ENCODE assay signal across 22 cellular contexts in the genomic region with DNA sequence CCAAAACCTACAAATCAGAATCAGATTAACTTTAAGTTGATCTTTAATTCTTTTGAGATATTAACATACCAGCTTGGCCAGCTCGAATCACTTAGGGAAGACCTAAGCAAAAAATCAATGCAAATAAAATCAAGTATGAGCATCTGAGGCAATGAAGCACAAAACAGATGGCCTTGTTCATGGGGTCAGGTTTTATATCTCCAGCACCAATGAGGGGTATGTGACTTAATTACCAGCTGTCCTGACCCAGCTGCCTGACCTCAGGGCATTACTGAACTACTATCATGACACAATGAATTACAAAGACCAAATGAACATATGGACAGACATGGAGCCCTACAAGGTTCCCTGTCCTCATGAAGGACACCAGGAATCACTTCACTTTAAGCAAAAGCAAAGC.
A peak's percentile ranks its signal among the peaks of the same experiment; 100 is the strongest.
DNase-seq lines count a peak whose midpoint lies in the region; ATAC-seq and TF ChIP-seq lines count a peak whose summit lies in the region.
"Had no signal": no experiment of that assay in that cellular context is flagged by ENCODE, and none has a peak within 500 bp of the region (broad histone marks: within the 10 kb centered on the region; RNA-seq: fewer than 3 reads in every experiment).

No MANE protein-coding gene starts in this region.

- no peaks in the 10 kb centered on the region for H3K4me1 ChIP-seq in smooth muscle cell (ENCODE audit: low read depth)

- peaks cover 10% of the 10 kb centered on the region for H3K9me3 Mint-ChIP-seq in glutamatergic neuron (ENCODE audit: unreplicated experiment)
- H3K9me3 Mint-ChIP-seq: activated naive CD4-positive, alpha-beta T cell treated with anti-CD3 and anti-CD28 coated beads for 36 hours; activated T-cell treated with anti-CD3 and anti-CD28 coated beads, Interleukin-2, amount 50 U/mL, for 24 hours; stimulated activated naive B cell treated with anti-CD40 and anti-IgM and Interleukin-4, amounts not matched to agents 10 μg/mL and 1 μg/mL and 100 μg/mL, for 72 hours had no signal

- H3K4me1 Mint-ChIP-seq in glutamatergic neuron (ENCODE audit: low read depth, unreplicated experiment): peaks cover 37% of the 10 kb centered on the region

- WGBS in smooth muscle cell (ENCODE audit: low lambda C conversion rate): 97% methylated on average over 1 of the region's 1 CpG

- DNase-seq in NCI-H1694 treated with DMSO at 0.1 percent for 48 hours (lab: John Stamatoyannopoulos, UW) (peak; percentile 8), NCI-H1694 (lab: John Stamatoyannopoulos, UW) (no peak), SK-N-DZ (ENCODE audit: low spot score) (peak; percentile 99), glutamatergic neuron (peak; percentile 68), smooth muscle cell (lab: John Stamatoyannopoulos, UW; ENCODE audit: unreplicated experiment) (no peak), Kasumi-1 (lab: John Stamatoyannopoulos, UW) (no peak)
- DNase-seq: 8988T; activated CD8-positive, alpha-beta memory T cell treated with anti-CD3 and anti-CD28 coated beads for 24 hours; activated naive CD4-positive, alpha-beta T cell treated with anti-CD3 and anti-CD28 coated beads for 36 hours; activated T-cell treated with anti-CD3 and anti-CD28 coated beads, Interleukin-2, amount 50 U/mL, for 24 hours; AML-193; amniotic stem cell; cortex of kidney; endodermal cell; lower lobe of right lung; NCI-H1105; nucleus accumbens; stimulated activated CD4-positive, alpha-beta T cell treated with anti-CD3 and anti-CD28 coated beads, Interleukin-2, amount 100 ng/mL, for 48 hours; stimulated activated naive B cell treated with anti-CD40 and anti-IgM and Interleukin-4, amounts not matched to agents 10 μg/mL and 1 μg/mL and 100 μg/mL, for 72 hours had no signal

- peak overlapping the region; percentile 35 for H3K4me3 Mint-ChIP-seq in glutamatergic neuron (ENCODE audit: unreplicated experiment)
- H3K4me3 Mint-ChIP-seq: activated naive CD4-positive, alpha-beta T cell treated with anti-CD3 and anti-CD28 coated beads for 36 hours; activated T-cell treated with anti-CD3 and anti-CD28 coated beads, Interleukin-2, amount 50 U/mL, for 24 hours; endodermal cell; stimulated activated naive B cell treated with anti-CD40 and anti-IgM and Interleukin-4, amounts not matched to agents 10 μg/mL and 1 μg/mL and 100 μg/mL, for 72 hours had no signal

- no peak overlapping the region for H3K4me3 ChIP-seq in smooth muscle cell
- H3K4me3 ChIP-seq: lower lobe of right lung, thoracic aorta had no signal

- no peaks in the 10 kb centered on the region for H3F3A ChIP-seq in smooth muscle cell (ENCODE audit: low read depth)

- no peaks in the 10 kb centered on the region for H4K20me1 ChIP-seq in smooth muscle cell (ENCODE audit: low read depth)

- no peak overlapping the region for H3K9ac ChIP-seq in smooth muscle cell (ENCODE audit: low read depth)

- TF ChIP-seq CTCF in glutamatergic neuron (IDR thresholded peaks at IDR 0.05; ENCODE audit: partially characterized antibody, unreplicated experiment) (no peak), smooth muscle cell (IDR thresholded peaks at IDR 0.05; ENCODE audit: borderline replicate concordance, insufficient read depth, poor library complexity, severe bottlenecking) (no peak)

- H3K36me3 Mint-ChIP-seq in glutamatergic neuron (ENCODE audit: unreplicated experiment): no peaks in the 10 kb centered on the region
- H3K36me3 Mint-ChIP-seq: stimulated activated naive B cell treated with anti-CD40 and anti-IgM and Interleukin-4, amounts not matched to agents 10 μg/mL and 1 μg/mL and 100 μg/mL, for 72 hours had no signal

- H3K36me3 ChIP-seq in smooth muscle cell (ENCODE audit: low read depth): no peaks in the 10 kb centered on the region
- H3K36me3 ChIP-seq: thoracic aorta had no signal

- no peak overlapping the region for H2AFZ ChIP-seq in smooth muscle cell (ENCODE audit: low read depth)

- no peaks in the 10 kb centered on the region for H3K79me2 ChIP-seq in smooth muscle cell (ENCODE audit: low read depth)

- ATAC-seq in HG03460 (IDR thresholded peaks at IDR 0.05; ENCODE audit: unreplicated experiment) (no peak), HG03135 (IDR thresholded peaks at IDR 0.05; ENCODE audit: unreplicated experiment) (no peak)
- ATAC-seq: lower lobe of right lung; stimulated activated naive B cell treated with anti-CD40 and anti-IgM and Interleukin-4, amounts not matched to agents 10 μg/mL and 1 μg/mL and 100 μg/mL, for 72 hours had no signal

- H3K27ac Mint-ChIP-seq in glutamatergic neuron (ENCODE audit: unreplicated experiment): peak overlapping the region; percentile 91
- H3K27ac Mint-ChIP-seq: activated naive CD4-positive, alpha-beta T cell treated with anti-CD3 and anti-CD28 coated beads for 36 hours; activated T-cell treated with anti-CD3 and anti-CD28 coated beads, Interleukin-2, amount 50 U/mL, for 24 hours; stimulated activated naive B cell treated with anti-CD40 and anti-IgM and Interleukin-4, amounts not matched to agents 10 μg/mL and 1 μg/mL and 100 μg/mL, for 72 hours had no signal

- H3K27me3 Mint-ChIP-seq in glutamatergic neuron (ENCODE audit: unreplicated experiment): peaks cover 10% of the 10 kb centered on the region
- H3K27me3 Mint-ChIP-seq: activated T-cell treated with anti-CD3 and anti-CD28 coated beads, Interleukin-2, amount 50 U/mL, for 24 hours; stimulated activated naive B cell treated with anti-CD40 and anti-IgM and Interleukin-4, amounts not matched to agents 10 μg/mL and 1 μg/mL and 100 μg/mL, for 72 hours had no signal

- no peaks in the 10 kb centered on the region for H3K9me3 ChIP-seq in smooth muscle cell (replicated peaks; ENCODE audit: low read depth)
- H3K9me3 ChIP-seq: lower lobe of right lung, thoracic aorta had no signal

- no peak overlapping the region for H3K27ac ChIP-seq in smooth muscle cell (ENCODE audit: low read depth)
- H3K27ac ChIP-seq: lower lobe of right lung, thoracic aorta had no signal

- H3K4me2 ChIP-seq in smooth muscle cell: no peak overlapping the region

- no peaks in the 10 kb centered on the region for H3K27me3 ChIP-seq in smooth muscle cell (ENCODE audit: low read depth)

Comparison
In these comparisons a context has a peak if more than half of its experiments do, and no peak if none do; other contexts are left out.
1. DNase-seq: peak in NCI-H1694 treated with DMSO at 0.1 percent for 48 hours (single experiment), SK-N-DZ (single experiment) and glutamatergic neuron (single experiment); none in NCI-H1694 (single experiment), smooth muscle cell (single experiment) and Kasumi-1 (0 of 2).